8 cellular contexts compared by ENCODE assay signal in genomic region chr18:23528580-23529472, GRCh38. TPM values are rescaled to one million over a fixed set of nuclear protein-coding genes. Genes with fewer than 3 reads are reported as not detected.
A peak's percentile ranks its signal among the peaks of the same experiment; 100 is the strongest.
DNase-seq lines count a peak whose midpoint lies in the region; ATAC-seq and TF ChIP-seq lines count a peak whose summit lies in the region.

No MANE protein-coding gene starts in this region.

- TF ChIP-seq CTCF in RWPE2 (IDR thresholded peaks at IDR 0.05; ENCODE audit: poor library complexity, severe bottlenecking) (no peak), fibroblast of mammary gland (conservative IDR thresholded peaks at IDR 0.05; ENCODE audit: control insufficient read depth, insufficient read depth, low read depth, low read length) (no peak), osteoblast (IDR thresholded peaks at IDR 0.05; ENCODE audit: extremely low read depth, low read depth, low read length) (no peak), GM20000 (IDR thresholded peaks at IDR 0.05; ENCODE audit: extremely low read depth, missing control alignments) (no peak)

- ATAC-seq in RWPE2 (ENCODE audit: low read depth) = no peak

- peaks cover 80% of the 10 kb centered on the region for H3K36me3 ChIP-seq in RWPE2 (ENCODE audit: low read depth)
- H3K36me3 ChIP-seq in osteoblast (ENCODE audit: insufficient read depth, low read length) = peaks cover 80% of the 10 kb centered on the region
- H3K36me3 ChIP-seq in SJCRH30 = no peaks in the 10 kb centered on the region; the same call in 1 of the 2 replicates

- H3K9me3 ChIP-seq in RWPE2 (ENCODE audit: severe bottlenecking) (no peaks in the 10 kb centered on the region), osteoblast (ENCODE audit: low read depth, low read length) (no peaks in the 10 kb centered on the region), SJCRH30 (replicated peaks) (no peaks in the 10 kb centered on the region)

- DNase-seq in Caki2 (ENCODE audit: low read depth) (peak; percentile 38), RWPE2 (ENCODE audit: low spot score) (no peak), fibroblast of mammary gland (ENCODE audit: low read depth) (peak; percentile 93), osteoblast (ENCODE audit: insufficient read length, low spot score, missing footprints) (peak; percentile 81), SJCRH30 (no peak), NCI-H2029 treated with DMSO at 0.1 percent for 48 hours (lab: John Stamatoyannopoulos, UW) (no peak), GM20000 (ENCODE audit: low spot score) (no peak)
- no peak for DNase-seq in activated CD8-positive, alpha-beta memory T cell treated with anti-CD3 and anti-CD28 coated beads for 24 hours

- H4K20me1 ChIP-seq in osteoblast (ENCODE audit: insufficient read depth, low read length) = no peaks in the 10 kb centered on the region

- H3K4me3 ChIP-seq in RWPE2 (ENCODE audit: severe bottlenecking) = no peak overlapping the region
- H3K4me3 ChIP-seq in fibroblast of mammary gland (ENCODE audit: control insufficient read depth, low read depth, low read length) = no peak overlapping the region
- no peak overlapping the region for H3K4me3 ChIP-seq in osteoblast (ENCODE audit: insufficient read depth, low read length)
- no peak overlapping the region for H3K4me3 ChIP-seq in SJCRH30

- in situ Hi-C loops in Caki2 (cut with HindIII; ENCODE audit: low pct_unique_long_range_greater_than_20kb, low sequenced_read_pairs) = no loop called here

- no peak overlapping the region for H2AFZ ChIP-seq in osteoblast (ENCODE audit: low read length)

- H3K4me1 ChIP-seq in RWPE2 (ENCODE audit: insufficient read depth, poor library complexity, severe bottlenecking) = peaks cover 16% of the 10 kb centered on the region
- H3K4me1 ChIP-seq in osteoblast (ENCODE audit: insufficient read depth, low read length) = peaks cover 29% of the 10 kb centered on the region
- no peaks in the 10 kb centered on the region for H3K4me1 ChIP-seq in SJCRH30

- no peak overlapping the region for H3K4me2 ChIP-seq in osteoblast (ENCODE audit: insufficient read depth, low read length)

- H3K27ac ChIP-seq in RWPE2 (ENCODE audit: poor library complexity, severe bottlenecking) = peak overlapping the region; percentile 52
- peak overlapping the region; percentile 71 for H3K27ac ChIP-seq in osteoblast (ENCODE audit: low read depth, low read length)
- H3K27ac ChIP-seq in SJCRH30 = no peak overlapping the region

- H3K27me3 ChIP-seq in RWPE2 (ENCODE audit: insufficient read depth, poor library complexity, severe bottlenecking) (no peaks in the 10 kb centered on the region), osteoblast (ENCODE audit: insufficient read depth, low read length) (no peaks in the 10 kb centered on the region), SJCRH30 (no peaks in the 10 kb centered on the region)

- H3K79me2 ChIP-seq in osteoblast (ENCODE audit: insufficient read depth, low read length) = no peaks in the 10 kb centered on the region

RNA-seq across cellular contexts. Expression of gene RMC1, which starts 25.5 kb away (rescaled TPM):
- total RNA-seq in Caki2 (2014; rRNA removed; shearing (Covaris generic); ENCODE audit: low replicate concordance) = 10.8 and 31.7 TPM in 2 replicates
- total RNA-seq in osteoblast = 22.8 and 26.2 TPM in 2 replicates
- total RNA-seq in SJCRH30 (2014; rRNA removed; shearing (Covaris generic)) = 18.6 and 18.8 TPM in 2 replicates

RNA-seq across cellular contexts. Expression of gene NPC1, which starts 57.5 kb away (rescaled TPM):
- 33.6 and 37.9 TPM in 2 replicates for total RNA-seq in Caki2 (2014; rRNA removed; shearing (Covaris generic); ENCODE audit: low replicate concordance)
- total RNA-seq in osteoblast = 136 and 254 TPM in 2 replicates
- 21.3 and 22.4 TPM in 2 replicates for total RNA-seq in SJCRH30 (2014; rRNA removed; shearing (Covaris generic))

Comparison
In these comparisons a context has a peak if more than half of its experiments do, and no peak if none do; other contexts are left out.
1. DNase-seq: peak in Caki2 (single experiment), fibroblast of mammary gland (single experiment) and osteoblast (single experiment); none in RWPE2 (single experiment), SJCRH30 (0 of 2), NCI-H2029 treated with DMSO at 0.1 percent for 48 hours (single experiment), GM20000 (single experiment) and activated CD8-positive, alpha-beta memory T cell treated with anti-CD3 and anti-CD28 coated beads for 24 hours (single experiment).